In genomic region chr3:129527262-129527661, GRCh38 we compare ENCODE assay signal across 32 cellular contexts. TPM values are rescaled to one million over a fixed set of nuclear protein-coding genes. Genes with fewer than 3 reads are reported as not detected.
A peak's percentile ranks its signal among the peaks of the same experiment; 100 is the strongest.
DNase-seq lines count a peak whose midpoint lies in the region; ATAC-seq, FAIRE-seq and TF ChIP-seq lines count a peak whose summit lies in the region.
"Had no signal": no experiment of that assay in that cellular context is flagged by ENCODE, and none has a peak within 500 bp of the region (broad histone marks: within the 10 kb centered on the region; RNA-seq: fewer than 3 reads in every experiment).

No MANE protein-coding gene starts in this region.

- WGBS in H1 (ENCODE audit: extremely low coverage in 1 of 2, insufficient coverage in 1 of 2, insufficient read length in 1 of 2, insufficient replicate concordance in 2 of 2, low coverage in 1 of 2, low lambda C conversion rate in 2 of 2, missing lambda C conversion rate in 1 of 2), 2 experiments: 92% methylated on average over 11 of the region's 11 CpGs; no CpG with 5 or more reads in 1 of the 2 experiments

- no peak overlapping the region for H3K27ac Mint-ChIP-seq in activated CD4-positive, alpha-beta memory T cell treated with anti-CD3 and anti-CD28 coated beads for 36 hours

- no peaks in the 10 kb centered on the region for H3K9me3 Mint-ChIP-seq in activated CD4-positive, alpha-beta memory T cell treated with anti-CD3 and anti-CD28 coated beads for 36 hours
- H3K9me3 Mint-ChIP-seq: CD8-positive, alpha-beta memory T cell had no signal

- peak overlapping the region; percentile 68; the same call in 1 of the 2 replicates for H2BK12ac ChIP-seq in H1 (ENCODE audit: low read depth, low read length)

- H2AFZ ChIP-seq in H1 (ENCODE audit: low read length): 0 out of 2 replicates have a peak overlapping the region, but pooled peaks have one; percentile 9

- POLR2A ChIA-PET in H1 (lab: Charles Lee; ENCODE audit: partially characterized antibody): interaction anchor here (0.7 to 2.7 kb wide), 8 partner anchors 9 to 67 kb away, joined by 3 to 12 read pairs (median 4); no protein-coding TSS in a partner anchor
- POLR2A ChIA-PET in activated CD4-positive, alpha-beta memory T cell treated with anti-CD3 and anti-CD28 coated beads for 36 hours (lab: Charles Lee): no interaction called here

- intact Hi-C loops in left ventricle myocardium superior (cut with micrococcal nuclease): no loop called here
- intact Hi-C loops in activated CD4-positive, alpha-beta memory T cell treated with anti-CD3 and anti-CD28 coated beads for 36 hours (cut with micrococcal nuclease): no loop called here

- no peak for TF ChIP-seq CTCF in H1 (IDR thresholded peaks at IDR 0.05; ENCODE audit: control extremely low read depth in 1 of 3, insufficient read depth in 1 of 3, low read depth in 1 of 3, low read length in 3 of 3)
- no peak for TF ChIP-seq CTCF in neutrophil (IDR thresholded peaks at IDR 0.05)

- H4K5ac ChIP-seq in H1 (ENCODE audit: insufficient read length, low read depth, low read length): no peak overlapping the region

- H2BK120ac ChIP-seq in H1 (replicated peaks; ENCODE audit: low read depth, low read length): no peak overlapping the region

- H3K18ac ChIP-seq in H1 (ENCODE audit: extremely low read depth, low read length): peak overlapping the region; percentile 60; the same call in 1 of the 2 replicates

- no peak overlapping the region for H2BK5ac ChIP-seq in H1 (ENCODE audit: low read depth, low read length)

- H4K20me1 ChIP-seq in H1 (replicated peaks in 1 of 2; ENCODE audit: control insufficient read depth in 1 of 2, insufficient read depth in 2 of 2, low read length in 2 of 2): no peaks in the 10 kb centered on the region

- no peak overlapping the region for H3K14ac ChIP-seq in H1 (ENCODE audit: insufficient read length)

- no peak overlapping the region for H3K23ac ChIP-seq in H1 (ENCODE audit: insufficient read length)

- no peak overlapping the region for H4K91ac ChIP-seq in H1 (replicated peaks; ENCODE audit: insufficient read length, low read length)

- no peak overlapping the region for H2AK5ac ChIP-seq in H1 (ENCODE audit: low read depth, low read length)

- no peak overlapping the region; the same call in 1 of the 2 replicates for H4K8ac ChIP-seq in H1 (ENCODE audit: extremely low read depth, insufficient read depth, low read length)

- H3K27ac ChIP-seq in H1 (ENCODE audit: low read depth, low read length) (no peak overlapping the region), neutrophil (peak overlapping the region; percentile 95)
- H3K27ac ChIP-seq: SJCRH30 had no signal

- no peak overlapping the region for H3K4me3 Mint-ChIP-seq in activated CD4-positive, alpha-beta memory T cell treated with anti-CD3 and anti-CD28 coated beads for 36 hours
- H3K4me3 Mint-ChIP-seq: CD8-positive, alpha-beta memory T cell had no signal

- no peaks in the 10 kb centered on the region for H3K79me1 ChIP-seq in H1 (ENCODE audit: low read depth, low read length)

- no peak for TF ChIP-seq RAD21 in H1 (IDR thresholded peaks at IDR 0.05 in 1 of 2, conservative IDR thresholded peaks at IDR 0.05 in 1 of 2; ENCODE audit: low read depth in 2 of 2, low read length in 2 of 2)

- no peak overlapping the region for H2BK15ac ChIP-seq in H1 (ENCODE audit: low read length)

- ATAC-seq in GM21723 (IDR thresholded peaks at IDR 0.05; ENCODE audit: unreplicated experiment): no peak
- no peak for ATAC-seq in left ventricle myocardium superior
- ATAC-seq: PC-3, Right ventricle myocardium inferior, SK-N-SH treated with all-trans-retinoic acid at 6 μM for 48 hours had no signal

- H3K4me1 ChIP-seq in H1 (replicated peaks in 1 of 4; ENCODE audit: control insufficient read depth in 3 of 4, insufficient read depth in 4 of 4, low read length in 3 of 4): peaks cover 3 to 21% (median 9%) of the 10 kb centered on the region in 4 experiments
- H3K4me1 ChIP-seq in neutrophil (ENCODE audit: control insufficient read depth in 1 of 2, insufficient read depth in 1 of 2, low read depth in 1 of 2, low read length in 1 of 2): peaks cover 21 to 25% of the 10 kb centered on the region in 2 experiments
- H3K4me1 ChIP-seq: SJCRH30 had no signal

- H3K4ac ChIP-seq in H1 (replicated peaks; ENCODE audit: insufficient read length, low read depth, low read length): no peak overlapping the region

- H3K27me3 Mint-ChIP-seq in activated CD4-positive, alpha-beta memory T cell treated with anti-CD3 and anti-CD28 coated beads for 36 hours: no peaks in the 10 kb centered on the region
- H3K27me3 Mint-ChIP-seq: CD8-positive, alpha-beta memory T cell had no signal

- H3K56ac ChIP-seq in H1 (replicated peaks; ENCODE audit: insufficient read length, low read depth, low read length): no peak overlapping the region

- TF ChIP-seq EP300 in H1 (IDR thresholded peaks at IDR 0.05; ENCODE audit: borderline replicate concordance in 1 of 2, low read depth in 2 of 2, low read length in 2 of 2): no peak

- no peaks in the 10 kb centered on the region for H3K36me3 Mint-ChIP-seq in activated CD4-positive, alpha-beta memory T cell treated with anti-CD3 and anti-CD28 coated beads for 36 hours
- H3K36me3 Mint-ChIP-seq: CD8-positive, alpha-beta memory T cell had no signal

- H3K4me2 ChIP-seq in H1 (ENCODE audit: insufficient read depth in 1 of 2, low read depth in 2 of 2, low read length in 2 of 2): no peak overlapping the region

- H3K4me3 ChIP-seq in H7 (ENCODE audit: insufficient read depth, low read depth, low read length) (no peak overlapping the region), H1 (ENCODE audit: extremely low read depth in 1 of 4, insufficient read depth in 2 of 4, low read depth in 3 of 4, low read length in 4 of 4) (no peak overlapping the region), neutrophil (ENCODE audit: low read depth in 1 of 2, low read length in 1 of 2) (no peak overlapping the region)
- H3K4me3 ChIP-seq: SJCRH30 had no signal

- H3K36me3 ChIP-seq in H7 (replicated peaks; ENCODE audit: control insufficient read depth, insufficient read depth, low read length) (no peaks in the 10 kb centered on the region), H1 (ENCODE audit: control insufficient read depth in 2 of 4, insufficient read depth in 4 of 4, low read length in 3 of 4) (no peaks in the 10 kb centered on the region), neutrophil (no peaks in the 10 kb centered on the region)
- H3K36me3 ChIP-seq: SJCRH30 had no signal

- H3K9me3 ChIP-seq in H1 (ENCODE audit: insufficient read depth in 2 of 2, low read depth in 1 of 2, low read length in 1 of 2) (no peaks in the 10 kb centered on the region), neutrophil (no peaks in the 10 kb centered on the region)
- H3K9me3 ChIP-seq: SJCRH30 had no signal

- CTCF ChIA-PET in H1 (lab: Charles Lee; ENCODE audit: partially characterized antibody): interaction anchor here (1.2 to 1.7 kb wide), 3 partner anchors 13 to 82 kb away, joined by 3 to 6 read pairs (median 4); no protein-coding TSS in a partner anchor
- CTCF ChIA-PET in activated CD4-positive, alpha-beta memory T cell treated with anti-CD3 and anti-CD28 coated beads for 36 hours (lab: Charles Lee): interaction anchor here (0.6 kb wide), 1 partner anchor 415 kb away, joined by 3 read pairs; no protein-coding TSS in a partner anchor

- H3K9ac ChIP-seq in H1 (replicated peaks in 1 of 4; ENCODE audit: extremely low read depth in 1 of 4, low read depth in 3 of 4, low read length in 3 of 4): no peak overlapping the region

- no peaks in the 10 kb centered on the region for H3K79me2 ChIP-seq in H1 (ENCODE audit: control insufficient read depth in 1 of 2, insufficient read depth in 2 of 2, low read length in 2 of 2)

- DNase-seq in H7 (peak; percentile 22), H1 (ENCODE audit: low read depth in 1 of 2, low spot score in 2 of 2) (no peak), left ventricle myocardium superior (no peak), NCI-H446 treated with DMSO at 0.1 percent for 48 hours (lab: John Stamatoyannopoulos, UW) (no peak)
- DNase-seq in activated CD4-positive, alpha-beta memory T cell treated with anti-CD3 and anti-CD28 coated beads for 36 hours: no peak
- DNase-seq: C1 segment of cervical spinal cord; CD8-positive, alpha-beta memory T cell; DMS 273 treated with DMSO at 0.1 percent for 48 hours; DMS79 treated with DMSO at 0.1 percent for 48 hours; GF-D8; KBM-7; MV-4-11; NCI-H1105; NCI-H146; NCI-H1930; NCI-H2107; NCI-H524 treated with DMSO at 0.1 percent for 48 hours; NCI-H82; NK-92 treated with Interleukin-12 subunit alpha and Interleukin-12 subunit beta, amount 100 ng/mL, for 24 hours; PC-3; SJCRH30 had no signal

- no peak for FAIRE-seq in H1 (lab: Jason Lieb, UNC)
- FAIRE-seq: A204.1, GM12891, H54 had no signal

- no peaks in the 10 kb centered on the region for H3K27me3 ChIP-seq in H7 (ENCODE audit: control insufficient read depth, insufficient read depth, low read length)
- no peaks in the 10 kb centered on the region for H3K27me3 ChIP-seq in H1 (replicated peaks in 1 of 4; ENCODE audit: control insufficient read depth in 3 of 4, extremely low read depth in 1 of 4, insufficient read depth in 3 of 4, low read length in 3 of 4)
- no peaks in the 10 kb centered on the region for H3K27me3 ChIP-seq in neutrophil
- H3K27me3 ChIP-seq: SJCRH30 had no signal

- H2BK20ac ChIP-seq in H1 (ENCODE audit: low read length): no peak overlapping the region

- peaks cover 2% of the 10 kb centered on the region; the same call in 1 of the 2 replicates for H3K23me2 ChIP-seq in H1 (ENCODE audit: low read depth, low read length)

- no peak for TF ChIP-seq POLR2A in H1 (IDR thresholded peaks at IDR 0.05; ENCODE audit: control extremely low read depth in 1 of 2, low read depth in 2 of 2, low read length in 2 of 2)

- H3K4me1 Mint-ChIP-seq in activated CD4-positive, alpha-beta memory T cell treated with anti-CD3 and anti-CD28 coated beads for 36 hours (ENCODE audit: low read depth): no peaks in the 10 kb centered on the region
- H3K4me1 Mint-ChIP-seq: CD8-positive, alpha-beta memory T cell had no signal

RNA-seq across cellular contexts. Expression of gene RHO, which starts 1.2 kb away (rescaled TPM):
- total RNA-seq in H7 (2014; rRNA removed; shearing (Covaris generic)): 0.17 TPM in 1 of 2 replicates, not detected in the other
- not detected in 2 replicates for total RNA-seq in H1 (2021; fragmentation: NEBNext Ultra II Directional; extraction: Animal tissue kit (Norgen Biotek cat#: 25700))
- polyA plus RNA-seq in H1 (2011; rRNA removed): not detected in 2 replicates
- polyA plus RNA-seq in H1 (2011; cell fraction: cytosol; rRNA removed): not detected
- polyA plus RNA-seq in H1 (2011; cell fraction: nucleus; rRNA removed): not detected
- not detected in 4 replicates for polyA plus RNA-seq in H1 (2012, experiment 1 of 2)
- not detected for polyA plus RNA-seq in H1 (2012, experiment 2 of 2)
- polyA plus RNA-seq in H1 (2013, experiment 1 of 2): not detected
- polyA plus RNA-seq in H1 (2013, experiment 2 of 2): not detected
- not detected in 2 replicates for polyA minus RNA-seq in H1 (2011; rRNA and poly(A)+ RNA removed)
- polyA minus RNA-seq in H1 (2011; cell fraction: cytosol; rRNA and poly(A)+ RNA removed): not detected
- 0.20 TPM for polyA minus RNA-seq in H1 (2011; cell fraction: nucleus; rRNA and poly(A)+ RNA removed)
- not detected for total RNA-seq in left ventricle myocardium superior
- total RNA-seq in activated CD4-positive, alpha-beta memory T cell treated with anti-CD3 and anti-CD28 coated beads for 36 hours: not detected
- total RNA-seq: CD8-positive, alpha-beta memory T cell; LHCN-M2; MCF 10A; PC-3; Right ventricle myocardium inferior; RPMI7951; SJCRH30 had no signal
- polyA plus RNA-seq: AG04450; CD8-positive, alpha-beta memory T cell had no signal

RNA-seq across cellular contexts. Expression of gene H1-8, which starts 15.7 kb away (rescaled TPM):
- total RNA-seq in H7 (2014; rRNA removed; shearing (Covaris generic)): not detected in 2 replicates
- not detected in 2 replicates for total RNA-seq in H1 (2021; fragmentation: NEBNext Ultra II Directional; extraction: Animal tissue kit (Norgen Biotek cat#: 25700))
- not detected in 2 replicates for polyA plus RNA-seq in H1 (2011; rRNA removed)
- polyA plus RNA-seq in H1 (2011; cell fraction: cytosol; rRNA removed): not detected
- not detected for polyA plus RNA-seq in H1 (2011; cell fraction: nucleus; rRNA removed)
- not detected in 4 replicates for polyA plus RNA-seq in H1 (2012, experiment 1 of 2)
- polyA plus RNA-seq in H1 (2012, experiment 2 of 2): not detected
- polyA plus RNA-seq in H1 (2013, experiment 1 of 2): not detected
- polyA plus RNA-seq in H1 (2013, experiment 2 of 2): not detected
- not detected in 2 replicates for polyA minus RNA-seq in H1 (2011; rRNA and poly(A)+ RNA removed)
- polyA minus RNA-seq in H1 (2011; cell fraction: cytosol; rRNA and poly(A)+ RNA removed): not detected
- not detected for polyA minus RNA-seq in H1 (2011; cell fraction: nucleus; rRNA and poly(A)+ RNA removed)
- not detected for total RNA-seq in left ventricle myocardium superior
- not detected for total RNA-seq in activated CD4-positive, alpha-beta memory T cell treated with anti-CD3 and anti-CD28 coated beads for 36 hours
- total RNA-seq: CD8-positive, alpha-beta memory T cell; LHCN-M2; MCF 10A; PC-3; Right ventricle myocardium inferior; RPMI7951; SJCRH30 had no signal
- polyA plus RNA-seq: AG04450; CD8-positive, alpha-beta memory T cell had no signal
